Comparison of ENCODE assay signal across 13 cellular contexts in genomic region chr15:92068121-92068520, GRCh38.
DNase-seq lines count a peak whose midpoint lies in the region; ATAC-seq lines count a peak whose summit lies in the region.
"Had no signal": no experiment of that assay in that cellular context is flagged by ENCODE, and none has a peak within 500 bp of the region (broad histone marks: within the 10 kb centered on the region; RNA-seq: fewer than 3 reads in every experiment).

No MANE protein-coding gene starts in this region.

- peak; percentile 59 for ATAC-seq in GM19351 (IDR thresholded peaks at IDR 0.05; ENCODE audit: unreplicated experiment)
- peak; percentile 60 for ATAC-seq in HG03159 (IDR thresholded peaks at IDR 0.05; ENCODE audit: unreplicated experiment)
- ATAC-seq: activated T-cell treated with anti-CD3 and anti-CD28 coated beads, Interleukin-2, amount 50 U/mL, for 72 hours had no signal

- H3K27me3 Mint-ChIP-seq in activated CD4-positive, alpha-beta memory T cell treated with anti-CD3 and anti-CD28 coated beads for 36 hours, result no peaks in the 10 kb centered on the region

- no CpG with 5 or more reads among the region's 7 CpGs for WGBS in mesendoderm (ENCODE audit: extremely low coverage, insufficient coverage, low lambda C conversion rate)

- no peak overlapping the region for H2BK120ac ChIP-seq in mesendoderm (ENCODE audit: low read depth, low read length)

- no peak overlapping the region for H3K27ac ChIP-seq in mesendoderm (ENCODE audit: low read depth, low read length)
- H3K27ac ChIP-seq: VCaP had no signal

- H3K4me1 ChIP-seq in mesendoderm (ENCODE audit: control insufficient read depth, low read depth, low read length), result no peaks in the 10 kb centered on the region

- no peak overlapping the region for H3K27ac Mint-ChIP-seq in activated CD4-positive, alpha-beta memory T cell treated with anti-CD3 and anti-CD28 coated beads for 36 hours
- H3K27ac Mint-ChIP-seq: activated T-cell treated with anti-CD3 and anti-CD28 coated beads, Interleukin-2, amount 50 U/mL, for 72 hours had no signal

- H3K18ac ChIP-seq in mesendoderm (ENCODE audit: low read length), result no peak overlapping the region

- H3K4ac ChIP-seq in mesendoderm (ENCODE audit: low read depth, low read length), result no peak overlapping the region

- H3K4me1 Mint-ChIP-seq in activated CD4-positive, alpha-beta memory T cell treated with anti-CD3 and anti-CD28 coated beads for 36 hours (ENCODE audit: low read depth), result peaks cover 44% of the 10 kb centered on the region

- H4K5ac ChIP-seq in mesendoderm (ENCODE audit: low read length), result no peak overlapping the region

- H3K9ac ChIP-seq in mesendoderm (ENCODE audit: low read length), result no peak overlapping the region

- H3K27me3 ChIP-seq in mesendoderm (ENCODE audit: insufficient read depth, low read length, poor library complexity), result no peaks in the 10 kb centered on the region

- H2BK15ac ChIP-seq in mesendoderm (replicated peaks; ENCODE audit: low read depth), result no peak overlapping the region

- no peak overlapping the region for H3K56ac ChIP-seq in mesendoderm (ENCODE audit: low read length)

- H2AK5ac ChIP-seq in mesendoderm (ENCODE audit: low read length), result no peak overlapping the region

- intact Hi-C loops in activated CD4-positive, alpha-beta memory T cell treated with anti-CD3 and anti-CD28 coated beads for 36 hours (cut with micrococcal nuclease), result loop anchor here (2.0 kb wide), 1 partner anchor 211 kb away; no protein-coding TSS in a partner anchor

- POLR2A ChIA-PET in activated CD4-positive, alpha-beta memory T cell treated with anti-CD3 and anti-CD28 coated beads for 36 hours (lab: Charles Lee), result no interaction called here

- no peak overlapping the region for H3K23ac ChIP-seq in mesendoderm (ENCODE audit: low read length)

- H3K4me3 Mint-ChIP-seq in activated CD4-positive, alpha-beta memory T cell treated with anti-CD3 and anti-CD28 coated beads for 36 hours, result no peak overlapping the region

- H3K36me3 Mint-ChIP-seq in activated CD4-positive, alpha-beta memory T cell treated with anti-CD3 and anti-CD28 coated beads for 36 hours, result no peaks in the 10 kb centered on the region

- H3K79me2 ChIP-seq in mesendoderm (ENCODE audit: control insufficient read depth, insufficient read depth, low read length), result no peaks in the 10 kb centered on the region

- H3K4me3 ChIP-seq in mesendoderm (ENCODE audit: low read length), result no peak overlapping the region
- H3K4me3 ChIP-seq: skin epidermis had no signal

- CTCF ChIA-PET in activated CD4-positive, alpha-beta memory T cell treated with anti-CD3 and anti-CD28 coated beads for 36 hours (lab: Charles Lee), result interaction anchor here (1.0 to 2.7 kb wide), 6 partner anchors 9 to 362 kb away, joined by 3 to 11 read pairs (median 7); no protein-coding TSS in a partner anchor

- no peaks in the 10 kb centered on the region for H3K9me3 Mint-ChIP-seq in activated CD4-positive, alpha-beta memory T cell treated with anti-CD3 and anti-CD28 coated beads for 36 hours
- H3K9me3 Mint-ChIP-seq: activated T-cell treated with anti-CD3 and anti-CD28 coated beads, Interleukin-2, amount 50 U/mL, for 72 hours had no signal

- no peak overlapping the region for H4K8ac ChIP-seq in mesendoderm (ENCODE audit: low read depth, low read length)

- H3K79me1 ChIP-seq in mesendoderm (ENCODE audit: low read length), result no peaks in the 10 kb centered on the region

- DNase-seq in Ammon's horn (ENCODE audit: low spot score), result peak; percentile 67
- DNase-seq in SKM-1 (lab: John Stamatoyannopoulos, UW; ENCODE audit: unreplicated experiment), result peak; percentile 11
- DNase-seq in NCI-H1694 (lab: John Stamatoyannopoulos, UW), result no peak
- no peak for DNase-seq in mesendoderm
- DNase-seq in activated CD4-positive, alpha-beta memory T cell treated with anti-CD3 and anti-CD28 coated beads for 36 hours, result no peak
- no peak for DNase-seq in RKO (ENCODE audit: low spot score)
- DNase-seq: activated T-cell treated with anti-CD3 and anti-CD28 coated beads, Interleukin-2, amount 50 U/mL, for 72 hours; NCI-H1105 treated with DMSO at 0.1 percent for 48 hours; stimulated activated CD8-positive, alpha-beta memory T cell treated with anti-CD3 and anti-CD28 coated beads, Interleukin-4, amount 100 ng/mL, for 48 hours had no signal

- H3K4me2 ChIP-seq in mesendoderm (ENCODE audit: low read length), result no peak overlapping the region

- H2BK5ac ChIP-seq in mesendoderm (ENCODE audit: low read length), result no peak overlapping the region

- H3K36me3 ChIP-seq in mesendoderm (ENCODE audit: control insufficient read depth, insufficient read depth, low read length), result no peaks in the 10 kb centered on the region

Comparison
In these comparisons a context has a peak if more than half of its experiments do, and no peak if none do; other contexts are left out.
1. DNase-seq: peak in Ammon's horn (single experiment) and SKM-1 (single experiment); none in NCI-H1694 (single experiment), mesendoderm (single experiment), activated CD4-positive, alpha-beta memory T cell treated with anti-CD3 and anti-CD28 coated beads for 36 hours (single experiment) and RKO (single experiment).